8 cellular contexts compared by ENCODE assay signal in the genomic region with DNA sequence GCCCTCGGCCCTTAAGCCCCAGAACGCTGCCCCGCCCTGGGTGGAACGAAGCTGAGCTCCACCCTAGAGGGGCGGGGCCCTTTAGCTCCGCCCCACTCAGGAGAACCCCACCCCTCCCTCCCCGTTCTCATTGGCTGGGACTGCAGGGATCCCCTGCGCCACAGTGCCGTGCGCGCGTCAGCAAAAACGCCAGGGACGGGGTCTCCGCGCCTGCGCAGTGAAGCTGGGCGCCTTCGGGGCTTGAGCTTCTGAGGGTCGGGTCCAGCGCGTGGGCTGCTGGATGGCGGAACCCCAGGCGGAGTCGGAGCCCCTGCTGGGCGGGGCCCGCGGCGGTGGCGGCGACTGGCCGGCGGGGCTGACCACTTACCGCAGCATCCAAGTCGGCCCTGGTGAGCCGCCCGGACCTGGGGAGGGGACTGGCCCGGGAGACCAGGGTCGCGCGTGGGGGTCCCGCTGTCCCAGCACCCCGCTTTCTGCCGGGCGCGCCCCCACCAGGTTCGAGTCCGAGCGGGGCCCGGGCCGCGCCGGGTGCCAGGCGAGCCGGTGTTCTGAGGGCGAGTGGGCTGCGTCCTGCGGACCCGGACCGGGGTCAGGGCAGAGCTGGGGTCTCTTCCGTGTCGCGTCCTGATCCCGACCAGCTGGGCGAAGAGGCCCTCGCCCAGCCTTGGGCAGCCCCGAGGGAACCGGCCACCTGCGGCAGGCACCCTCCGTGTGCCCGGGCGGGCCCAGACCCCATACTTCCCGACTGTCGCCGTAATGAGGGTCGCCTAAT. TPM values are rescaled to one million over a fixed set of nuclear protein-coding genes. Genes with fewer than 3 reads are reported as not detected.
DNase-seq lines count a peak whose midpoint lies in the region; ATAC-seq and TF ChIP-seq lines count a peak whose summit lies in the region.

A gene (plus strand): TSS at position 215 of the 772 bp plus-strand sequence. CDS start 66 bp downstream, at position 281.

- no peaks in the 10 kb centered on the region for H3K9me3 Mint-ChIP-seq in GM23338
- no peaks in the 10 kb centered on the region for H3K9me3 Mint-ChIP-seq in naive thymus-derived CD8-positive, alpha-beta T cell
- no peaks in the 10 kb centered on the region for H3K9me3 Mint-ChIP-seq in stimulated activated naive B cell treated with anti-CD40 and anti-IgM and Interleukin-4, amounts not matched to agents 10 μg/mL and 1 μg/mL and 100 μg/mL, for 72 hours

- H3K4me3 Mint-ChIP-seq in GM23338, result peak within 1 kb of the TSS; percentile 74
- H3K4me3 Mint-ChIP-seq in naive thymus-derived CD8-positive, alpha-beta T cell, result peak within 1 kb of the TSS; percentile 75 to 90 (median 84)
- H3K4me3 Mint-ChIP-seq in stimulated activated naive B cell treated with anti-CD40 and anti-IgM and Interleukin-4, amounts not matched to agents 10 μg/mL and 1 μg/mL and 100 μg/mL, for 72 hours, result peak within 1 kb of the TSS; percentile 86 to 89

- H3F3A ChIP-seq in GM23338 (replicated peaks; ENCODE audit: low read depth), result 0 out of 2 replicates have a peak, but pooled peaks cover 2% of the 10 kb centered on the region

- peaks cover 3% of the 10 kb centered on the region for H3K27me3 Mint-ChIP-seq in GM23338 (ENCODE audit: insufficient read depth, low read depth, poor library complexity)
- H3K27me3 Mint-ChIP-seq in naive thymus-derived CD8-positive, alpha-beta T cell, result peaks cover 0 to 4% (median 0%) of the 10 kb centered on the region in 5 donors
- H3K27me3 Mint-ChIP-seq in stimulated activated naive B cell treated with anti-CD40 and anti-IgM and Interleukin-4, amounts not matched to agents 10 μg/mL and 1 μg/mL and 100 μg/mL, for 72 hours, result peaks cover 5 to 13% of the 10 kb centered on the region in 2 donors

- no peaks in the 10 kb centered on the region; the same call in 1 of the 2 replicates for H4K20me1 ChIP-seq in GM23338 (replicated peaks; ENCODE audit: insufficient read depth)

- peak within 1 kb of the TSS; percentile 26 for H3K27ac ChIP-seq in GM23338 (ENCODE audit: low read depth)

- no peak within 1 kb of the TSS for H2AFZ ChIP-seq in GM23338

- peaks cover 20% of the 10 kb centered on the region; the same call in 1 of the 2 replicates for H3K4me1 ChIP-seq in GM23338 (ENCODE audit: insufficient read depth)

- peak; percentile 76 for ATAC-seq in GM23338
- ATAC-seq in naive thymus-derived CD8-positive, alpha-beta T cell, result peak; percentile 93 to 97
- peak; percentile 91 to 96 for ATAC-seq in stimulated activated naive B cell treated with anti-CD40 and anti-IgM and Interleukin-4, amounts not matched to agents 10 μg/mL and 1 μg/mL and 100 μg/mL, for 72 hours (replicated peaks)

- H3K9me2 ChIP-seq in GM23338 (ENCODE audit: insufficient read depth), result no peaks in the 10 kb centered on the region

- H3K36me3 ChIP-seq in GM23338 (ENCODE audit: insufficient read depth), result no peaks in the 10 kb centered on the region

- peaks cover 44% of the 10 kb centered on the region for H3K79me2 ChIP-seq in GM23338 (replicated peaks; ENCODE audit: insufficient read depth)

- H3K27ac Mint-ChIP-seq in GM23338, result peak within 1 kb of the TSS; percentile 65; the same call in 1 of the 2 replicates
- H3K27ac Mint-ChIP-seq in naive thymus-derived CD8-positive, alpha-beta T cell, result peak within 1 kb of the TSS; percentile 75 to 96 (median 94)
- peak within 1 kb of the TSS; percentile 95 for H3K27ac Mint-ChIP-seq in stimulated activated naive B cell treated with anti-CD40 and anti-IgM and Interleukin-4, amounts not matched to agents 10 μg/mL and 1 μg/mL and 100 μg/mL, for 72 hours

- H3K4me2 ChIP-seq in GM23338, result peak within 1 kb of the TSS; percentile 85

- H3K36me3 Mint-ChIP-seq in GM23338 (ENCODE audit: low read depth), result no peaks in the 10 kb centered on the region
- H3K36me3 Mint-ChIP-seq in naive thymus-derived CD8-positive, alpha-beta T cell, result no peaks in the 10 kb centered on the region
- peaks cover 16 to 17% of the 10 kb centered on the region in 2 donors for H3K36me3 Mint-ChIP-seq in stimulated activated naive B cell treated with anti-CD40 and anti-IgM and Interleukin-4, amounts not matched to agents 10 μg/mL and 1 μg/mL and 100 μg/mL, for 72 hours

- POLR2A ChIA-PET in naive thymus-derived CD8-positive, alpha-beta T cell (lab: Charles Lee), result interaction anchor here (1.8 kb wide), 1 partner anchor 11 kb away, joined by 4 read pairs; no protein-coding TSS in a partner anchor

- H3K4me3 ChIP-seq in GM23338 (peak within 1 kb of the TSS; percentile 78), LNCaP clone FGC (ENCODE audit: low read depth, low read length) (peak within 1 kb of the TSS; percentile 72), fibroblast of mammary gland (ENCODE audit: control insufficient read depth, low read depth, low read length) (peak within 1 kb of the TSS; percentile 70)

- TF ChIP-seq CTCF in GM23338 (conservative IDR thresholded peaks at IDR 0.05; ENCODE audit: low read depth in 2 of 2) (no peak), LNCaP clone FGC (IDR thresholded peaks at IDR 0.05; ENCODE audit: control insufficient read depth, extremely low read depth, insufficient read depth) (no peak), fibroblast of mammary gland (conservative IDR thresholded peaks at IDR 0.05; ENCODE audit: control insufficient read depth, insufficient read depth, low read depth, low read length) (no peak)

- no peaks in the 10 kb centered on the region for H3K27me3 ChIP-seq in GM23338 (ENCODE audit: insufficient read depth)

- DNase-seq in Daoy (ENCODE audit: low read depth) (peak; percentile 96), GM23338 (ENCODE audit: low spot score) (peak; percentile 97), LNCaP clone FGC (ENCODE audit: low read depth) (peak; percentile 74), RPMI8226 (peak; percentile 98), fibroblast of mammary gland (ENCODE audit: low read depth) (peak; percentile 93)
- peak; percentile 71 to 80 for DNase-seq in activated T-helper 1 cell treated with anti-CD3 and anti-CD28 coated beads, Interleukin-2, amount 50 U/mL, for 16 hours (ENCODE audit: low read depth in 1 of 2, low spot score in 1 of 2)
- DNase-seq in naive thymus-derived CD8-positive, alpha-beta T cell, result peak; percentile 86 to 96 (median 92)
- peak; percentile 90 for DNase-seq in stimulated activated naive B cell treated with anti-CD40 and anti-IgM and Interleukin-4, amounts not matched to agents 10 μg/mL and 1 μg/mL and 100 μg/mL, for 72 hours

- H3K4me1 Mint-ChIP-seq in GM23338, result peaks cover 35% of the 10 kb centered on the region
- H3K4me1 Mint-ChIP-seq in naive thymus-derived CD8-positive, alpha-beta T cell, result peaks cover 2 to 48% (median 35%) of the 10 kb centered on the region in 4 donors
- peaks cover 39 to 57% of the 10 kb centered on the region in 2 donors for H3K4me1 Mint-ChIP-seq in stimulated activated naive B cell treated with anti-CD40 and anti-IgM and Interleukin-4, amounts not matched to agents 10 μg/mL and 1 μg/mL and 100 μg/mL, for 72 hours

TF ChIP-seq in GM23338, 12 proteins besides CTCF, POLR2A, EP300 and RAD21 (continues in another document):
- TF ChIP-seq JUNB (IDR thresholded peaks at IDR 0.05; ENCODE audit: unreplicated experiment) (no peak), EZH2 (IDR thresholded peaks at IDR 0.05; ENCODE audit: low read depth, unreplicated experiment) (no peak), POLR2AphosphoS5 (IDR thresholded peaks at IDR 0.05; ENCODE audit: low read depth) (peak; percentile 82), ZNF114 (CRISPR knock-in tag; IDR thresholded peaks at IDR 0.05) (no peak), ZNF331 (CRISPR knock-in tag; IDR thresholded peaks at IDR 0.05; ENCODE audit: low read depth) (no peak)

RNA-seq across cellular contexts. Expression of the gene that starts here (rescaled TPM):
- 3.3 TPM in 2 replicates for total RNA-seq in Daoy (2014; rRNA removed; shearing (Covaris generic))
- 14.7 and 15.1 TPM in 2 replicates for total RNA-seq in GM23338 (2014; rRNA removed; shearing (Covaris generic))
- polyA plus RNA-seq in GM23338 (2016; fragmentation: Nextera tagmentation; extraction: Ambion mirVana), result 5.8 and 6.5 TPM in 2 replicates
- 10 to 100 TPM; 25.4 to 27.2 TPM for total RNA-seq in naive thymus-derived CD8-positive, alpha-beta T cell
- polyA plus RNA-seq in naive thymus-derived CD8-positive, alpha-beta T cell, result 1 to 10 TPM; 3.8 to 6.3 (median 4.9) TPM

Comparison
In these comparisons a context has a peak if more than half of its experiments do, and no peak if none do; other contexts are left out.
1. Peak in every context shown above with its lines: DNase-seq, ATAC-seq, H3K4me3 ChIP-seq and H3K27ac ChIP-seq.